In the genomic region with DNA sequence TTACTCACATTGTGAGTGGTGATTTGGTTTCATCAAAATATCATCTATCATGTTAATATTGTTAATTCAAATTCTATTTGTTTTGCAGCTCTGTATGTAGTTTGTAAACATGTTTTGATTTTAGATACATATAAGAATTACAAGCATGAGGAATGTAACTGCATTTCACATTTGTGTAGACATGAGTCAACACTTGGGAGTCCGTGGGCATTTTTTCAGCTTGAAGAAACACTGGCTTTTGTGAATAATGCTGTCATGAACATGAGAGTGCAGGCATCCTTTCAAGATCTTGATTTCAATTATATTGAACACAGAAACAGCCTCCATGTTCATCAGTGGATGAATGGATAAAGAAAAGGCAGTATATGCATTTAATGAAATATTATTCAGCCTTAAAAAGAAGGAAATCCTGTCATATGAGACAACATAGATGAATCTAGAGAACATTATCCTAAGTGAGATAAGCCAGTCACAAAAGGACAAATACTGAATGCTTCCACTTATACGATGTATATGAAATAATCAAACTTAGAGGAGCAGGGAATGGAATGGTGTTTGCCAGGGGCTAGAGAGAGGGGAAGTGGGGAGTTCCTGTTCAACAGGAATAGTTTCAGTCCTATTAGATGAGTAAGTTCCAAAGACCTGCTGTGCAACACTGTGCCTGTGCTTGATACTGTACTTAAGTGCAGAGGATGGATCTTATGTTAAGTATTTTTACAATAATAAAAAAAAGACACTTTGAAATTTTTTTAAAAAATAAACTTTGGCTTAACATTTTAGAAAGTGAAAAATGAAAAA, we compare ENCODE assay signal across 18 cellular contexts.
"Had no signal": no experiment of that assay in that cellular context is flagged by ENCODE, and none has a peak within 500 bp of the region (broad histone marks: within the 10 kb centered on the region; RNA-seq: fewer than 3 reads in every experiment).

No MANE protein-coding gene starts in this region.

- ATAC-seq: activated CD4-positive, alpha-beta T cell treated with anti-CD3 and anti-CD28 coated beads for 36 hours; activated CD8-positive, alpha-beta T cell treated with anti-CD3 and anti-CD28 coated beads for 36 hours; activated T-cell treated with anti-CD3 and anti-CD28 coated beads, Interleukin-2, amount 50 U/mL, for 72 hours; naive thymus-derived CD8-positive, alpha-beta T cell; stimulated activated memory B cell treated with anti-CD40 and anti-IgM and Interleukin-4, amounts not matched to agents 10 μg/mL and 1 μg/mL and 100 μg/mL, for 72 hours; T-cell had no signal

- H3K79me2 ChIP-seq: parathyroid adenoma had no signal

- H3K9me3 ChIP-seq: left ventricle myocardium inferior, thyroid gland had no signal

- H2AFZ ChIP-seq: parathyroid adenoma had no signal

- H3K4me3 ChIP-seq: left ventricle myocardium inferior, SK-N-MC, thyroid gland had no signal

- H3K27me3 ChIP-seq: thyroid gland had no signal

- H3K4me1 ChIP-seq: left ventricle myocardium inferior, parathyroid adenoma, thyroid gland had no signal

- DNase-seq: activated CD4-positive, alpha-beta T cell treated with anti-CD3 and anti-CD28 coated beads for 36 hours; activated CD8-positive, alpha-beta memory T cell treated with anti-CD3 and anti-CD28 coated beads, Interleukin-2, amount 50 U/mL, for 4 hours; activated CD8-positive, alpha-beta T cell treated with anti-CD3 and anti-CD28 coated beads for 36 hours; activated gamma-delta T cell treated with Interleukin-2 at 50 U/mL for 16 hours; activated T-cell treated with anti-CD3 and anti-CD28 coated beads, Interleukin-2, amount 50 U/mL, for 72 hours; amygdala; dermis blood vessel endothelial cell; erythroblast; left ventricle myocardium inferior; naive thymus-derived CD8-positive, alpha-beta T cell; stimulated activated CD4-positive, alpha-beta T cell treated with anti-CD3 and anti-CD28 coated beads, Interleukin-2, amount 100 ng/mL, for 48 hours; T-cell; T-helper 9 cell; thyroid gland had no signal

- H3K9ac ChIP-seq: parathyroid adenoma had no signal

- H3K36me3 ChIP-seq: left ventricle myocardium inferior, thyroid gland had no signal

- H3K27ac ChIP-seq: left ventricle myocardium inferior, parathyroid adenoma, SK-N-MC, thyroid gland, VCaP had no signal
